Comparison of ENCODE assay signal across 2 cellular contexts in genomic region chrX:17814059-17814458, GRCh38.
TF ChIP-seq lines count a peak whose summit lies in the region.

No MANE protein-coding gene starts in this region.

TF ChIP-seq in A549, 52 proteins besides CTCF, POLR2A, EP300 and RAD21:
- TF ChIP-seq HOXA7 (CRISPR knock-in tag; IDR thresholded peaks at IDR 0.05) (no peak), REST (IDR thresholded peaks at IDR 0.05) (no peak), SMC3 (IDR thresholded peaks at IDR 0.05) (no peak), HDAC2 (IDR thresholded peaks at IDR 0.05) (no peak), NFE2L2 (conservative IDR thresholded peaks at IDR 0.05; ENCODE audit: low read length) (no peak), MAX (IDR thresholded peaks at IDR 0.05) (no peak), SREBF2 (IDR thresholded peaks at IDR 0.05) (no peak), FOSL2 (IDR thresholded peaks at IDR 0.05) (no peak), FOSL2 (CRISPR knock-in tag; IDR thresholded peaks at IDR 0.05) (no peak), TFCP2L1 (CRISPR knock-in tag; IDR thresholded peaks at IDR 0.05) (no peak), POLR2AphosphoS2 (conservative IDR thresholded peaks at IDR 0.05; ENCODE audit: low read length) (no peak)

TF ChIP-seq in IMR-90, 13 proteins besides CTCF, POLR2A, EP300 and RAD21:
- TF ChIP-seq SMC3 (IDR thresholded peaks at IDR 0.05; ENCODE audit: low read depth, low read length): no peak
- no peak for TF ChIP-seq NFE2L2 (IDR thresholded peaks at IDR 0.05; ENCODE audit: low read depth, low read length)
- no peak for TF ChIP-seq MAZ (IDR thresholded peaks at IDR 0.05; ENCODE audit: borderline replicate concordance, low read depth, low read length)
- no peak for TF ChIP-seq RCOR1 (IDR thresholded peaks at IDR 0.05; ENCODE audit: insufficient replicate concordance, low read length)
- no peak for TF ChIP-seq BHLHE40 (IDR thresholded peaks at IDR 0.05; ENCODE audit: low read depth, low read length)
- TF ChIP-seq MAFK (IDR thresholded peaks at IDR 0.05; ENCODE audit: low read depth, low read length): no peak
- no peak for TF ChIP-seq RFX5 (IDR thresholded peaks at IDR 0.05; ENCODE audit: low read depth, low read length)
- no peak for TF ChIP-seq CHD1 (IDR thresholded peaks at IDR 0.05; ENCODE audit: low read depth, low read length)
- TF ChIP-seq CEBPB (IDR thresholded peaks at IDR 0.05; ENCODE audit: low read depth, low read length): no peak
- TF ChIP-seq ELK1 (IDR thresholded peaks at IDR 0.05; ENCODE audit: borderline replicate concordance, low read depth, low read length): no peak
- TF ChIP-seq USF2 (IDR thresholded peaks at IDR 0.05; ENCODE audit: low read depth, low read length): no peak
- no peak for TF ChIP-seq MXI1 (IDR thresholded peaks at IDR 0.05; ENCODE audit: borderline replicate concordance, low read depth, low read length)
